8 cellular contexts compared by ENCODE assay signal in the genomic region with DNA sequence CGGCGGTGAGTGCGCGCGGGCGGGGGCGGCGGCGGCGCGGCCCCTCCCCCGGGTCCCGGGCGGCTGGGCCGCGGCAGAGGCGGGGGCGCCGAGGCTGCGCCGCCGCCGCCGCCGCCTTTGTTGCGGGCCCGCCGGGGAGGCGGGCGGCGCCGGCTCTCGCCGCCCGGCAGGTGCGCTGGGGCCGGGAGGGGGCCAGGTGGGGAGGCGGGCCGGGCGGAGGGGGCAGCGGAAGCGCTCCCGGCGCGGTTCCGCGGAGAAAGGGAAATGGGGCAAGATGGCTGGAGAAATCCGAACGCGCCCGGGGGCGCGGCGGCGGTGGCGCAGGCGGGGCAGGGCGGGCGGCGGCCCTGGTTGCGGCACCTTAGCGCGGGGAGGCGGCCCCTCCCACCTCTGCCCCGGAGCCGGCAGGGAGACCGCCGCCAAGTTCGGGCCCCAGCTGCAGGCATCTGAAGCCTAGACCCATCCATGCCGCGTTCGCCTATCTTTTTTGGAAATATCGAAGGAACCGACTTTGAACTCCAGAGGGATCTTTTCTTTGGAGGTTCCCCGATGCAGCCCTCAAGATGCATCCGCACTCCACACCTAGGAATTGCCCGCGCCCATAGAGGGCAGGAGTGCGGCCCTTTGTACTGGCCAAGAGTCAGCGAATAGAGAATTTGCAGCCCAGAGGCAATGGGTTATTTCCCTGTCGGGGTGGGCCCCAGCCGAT. TPM values are rescaled to one million over a fixed set of nuclear protein-coding genes. Genes with fewer than 3 reads are reported as not detected.
DNase-seq lines count a peak whose midpoint lies in the region; ATAC-seq, FAIRE-seq and TF ChIP-seq lines count a peak whose summit lies in the region.

No MANE protein-coding gene starts in this region.

- H3K4me3 ChIP-seq in Karpas-422 (ENCODE audit: low read length) (peak overlapping the region; percentile 86), astrocyte (ENCODE audit: insufficient read depth, low read depth, low read length) (peak overlapping the region; percentile 76), iPS-15b (ENCODE audit: low read depth, low read length) (peak overlapping the region; percentile 78), skeletal muscle cell (ENCODE audit: low read depth, low read length) (peak overlapping the region; percentile 70)

- H3K9me3 ChIP-seq in Karpas-422 (ENCODE audit: low read length) (no peaks in the 10 kb centered on the region), astrocyte (ENCODE audit: insufficient read depth, low read depth, low read length) (no peaks in the 10 kb centered on the region), iPS-15b (ENCODE audit: control insufficient read depth, insufficient read depth, low read length) (no peaks in the 10 kb centered on the region)

- H2AFZ ChIP-seq in Karpas-422 (ENCODE audit: low read length) (no peak overlapping the region), astrocyte (ENCODE audit: low read depth, low read length) (peak overlapping the region; percentile 95)

- H3K4me2 ChIP-seq in Karpas-422 (ENCODE audit: low read depth, low read length, poor library complexity, severe bottlenecking) = peak overlapping the region; percentile 91
- peak overlapping the region; percentile 100 for H3K4me2 ChIP-seq in astrocyte (ENCODE audit: low read length)

- H3K79me2 ChIP-seq in Karpas-422 (ENCODE audit: low read length) (peaks cover 56% of the 10 kb centered on the region), astrocyte (ENCODE audit: insufficient read depth, low read length) (peaks cover 42% of the 10 kb centered on the region)

- peaks cover 48% of the 10 kb centered on the region for H3K4me1 Mint-ChIP-seq in astrocyte (ENCODE audit: low read depth, unreplicated experiment)

- peak; percentile 29 for ATAC-seq in GM21786 (IDR thresholded peaks at IDR 0.05; ENCODE audit: unreplicated experiment)

- FAIRE-seq in astrocyte (lab: Jason Lieb, UNC) = no peak

- peak; percentile 37 for DNase-seq in GF-D8 (lab: John Stamatoyannopoulos, UW)
- DNase-seq in Karpas-422 = peak; percentile 75
- DNase-seq in T-helper 1 cell = peak; percentile 43 to 64 (median 50)
- DNase-seq in astrocyte (ENCODE audit: low read depth) = peak; percentile 6
- DNase-seq in skeletal muscle cell (ENCODE audit: low read depth) = no peak
- DNase-seq in OCI-M2 (lab: John Stamatoyannopoulos, UW; ENCODE audit: unreplicated experiment) = no peak

- peak overlapping the region; percentile 92 for H3K4me3 Mint-ChIP-seq in astrocyte (ENCODE audit: unreplicated experiment)

- H3K27me3 ChIP-seq in Karpas-422 (ENCODE audit: low read length) (no peaks in the 10 kb centered on the region), astrocyte (ENCODE audit: insufficient read depth, low read length) (peaks cover 4% of the 10 kb centered on the region), iPS-15b (ENCODE audit: control insufficient read depth, insufficient read depth, low read length) (peaks cover 3% of the 10 kb centered on the region)

- H3K27ac Mint-ChIP-seq in astrocyte (ENCODE audit: unreplicated experiment) = peak overlapping the region; percentile 88

- peaks cover 10% of the 10 kb centered on the region for H3K36me3 Mint-ChIP-seq in astrocyte (ENCODE audit: low read depth, unreplicated experiment)

- no peaks in the 10 kb centered on the region for H3K27me3 Mint-ChIP-seq in astrocyte (ENCODE audit: low read depth, unreplicated experiment)

- no peaks in the 10 kb centered on the region for H3K9me2 ChIP-seq in Karpas-422 (replicated peaks; ENCODE audit: insufficient read depth, low read length)

- peaks cover 3% of the 10 kb centered on the region for H3K9me3 Mint-ChIP-seq in astrocyte (ENCODE audit: unreplicated experiment)

- peaks cover 27% of the 10 kb centered on the region for H3K4me1 ChIP-seq in Karpas-422 (ENCODE audit: low read length)
- H3K4me1 ChIP-seq in astrocyte (ENCODE audit: insufficient read depth, low read length) = peaks cover 33% of the 10 kb centered on the region
- peaks cover 5% of the 10 kb centered on the region for H3K4me1 ChIP-seq in iPS-15b (ENCODE audit: control insufficient read depth, insufficient read depth, low read length)

- H3K36me3 ChIP-seq in Karpas-422 (ENCODE audit: insufficient read depth, low read length) (peaks cover 36% of the 10 kb centered on the region), astrocyte (ENCODE audit: insufficient read depth, low read length) (peaks cover 35% of the 10 kb centered on the region), iPS-15b (ENCODE audit: control insufficient read depth, insufficient read depth, low read length) (peaks cover 32% of the 10 kb centered on the region)

- H3K27ac ChIP-seq in Karpas-422 (ENCODE audit: low read length) = peak overlapping the region; percentile 50
- peak overlapping the region; percentile 70 for H3K27ac ChIP-seq in astrocyte (ENCODE audit: low read depth, low read length)

- H3K9ac ChIP-seq in Karpas-422 (ENCODE audit: low read length) (peak overlapping the region; percentile 94), astrocyte (ENCODE audit: low read length) (peak overlapping the region; percentile 85), iPS-15b (ENCODE audit: low read depth, low read length) (peak overlapping the region; percentile 73)

- no peak for TF ChIP-seq CTCF in astrocyte (IDR thresholded peaks at IDR 0.05; ENCODE audit: insufficient read depth, low read depth, low read length)

- no peaks in the 10 kb centered on the region for H4K20me1 ChIP-seq in Karpas-422 (ENCODE audit: insufficient read depth, low read depth, low read length)
- H4K20me1 ChIP-seq in astrocyte (ENCODE audit: insufficient read depth, low read length) = peaks cover 47% of the 10 kb centered on the region

RNA-seq across cellular contexts. Expression of a gene that starts 0.5 kb away (rescaled TPM):
- 44.7 and 45.7 TPM in 2 replicates for total RNA-seq in Karpas-422 (2014; rRNA removed; shearing (Covaris generic); ENCODE audit: low replicate concordance)
- 41.6 and 44.2 TPM in 2 replicates for total RNA-seq in astrocyte

RNA-seq across cellular contexts. Expression of a gene that starts 36.3 kb away (rescaled TPM):
- total RNA-seq in Karpas-422 (2014; rRNA removed; shearing (Covaris generic); ENCODE audit: low replicate concordance) = 14.1 and 26.6 TPM in 2 replicates
- total RNA-seq in astrocyte = 9.3 and 9.9 TPM in 2 replicates

Comparison
In these comparisons a context has a peak if more than half of its experiments do, and no peak if none do; other contexts are left out.
1. DNase-seq: peak in GF-D8 (single experiment), Karpas-422 (single experiment), T-helper 1 cell (5 of 5) and astrocyte (single experiment); none in skeletal muscle cell (single experiment) and OCI-M2 (single experiment).
2. Peak in every context shown above with its lines, with median percentiles within 50 percentile points of each other: H3K4me3 ChIP-seq and H3K9ac ChIP-seq.